In the genomic region with DNA sequence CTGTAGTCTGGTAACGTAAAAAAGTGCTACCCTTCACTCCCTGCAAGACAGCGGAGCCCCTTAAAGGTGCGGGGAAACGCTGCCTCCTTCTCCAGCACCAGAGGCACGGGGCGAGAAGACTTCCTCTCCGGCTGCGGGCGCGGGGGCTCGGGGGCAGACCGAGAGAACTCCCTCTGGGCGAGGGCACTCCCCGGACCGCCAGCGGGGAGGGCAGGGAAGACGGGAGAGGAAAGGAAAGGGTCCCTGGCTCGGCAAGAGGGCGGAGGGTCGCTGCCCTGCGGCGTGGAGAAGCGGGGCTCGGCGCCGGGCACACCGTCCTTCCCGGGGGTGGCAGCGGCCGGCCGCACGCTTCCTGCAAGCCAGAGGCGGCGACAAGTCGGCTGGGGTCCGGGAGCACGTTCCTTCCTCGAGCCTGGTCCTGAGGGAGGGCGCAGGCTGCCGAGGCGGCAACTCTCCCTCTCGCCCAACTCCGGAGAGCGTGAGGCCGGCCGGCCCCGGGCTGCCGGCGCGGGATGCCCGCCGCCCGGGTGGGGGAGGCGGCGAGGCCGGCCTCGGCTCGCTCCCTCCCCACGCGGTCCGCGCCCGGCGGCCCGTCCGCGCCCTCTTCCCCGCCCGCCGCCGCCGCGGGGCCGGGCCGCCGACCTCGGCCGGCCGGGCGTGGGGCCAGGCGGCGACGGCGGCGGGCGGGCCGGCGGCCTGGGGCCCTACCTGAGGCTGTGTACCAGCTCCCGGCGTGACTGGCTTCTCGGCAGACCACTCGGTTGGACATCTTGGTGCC, we compare ENCODE assay signal across 1 cellular context.
TF ChIP-seq lines count a peak whose summit lies in the region.

No MANE protein-coding gene starts in this region.

TF ChIP-seq in K562, 482 proteins besides CTCF, POLR2A, EP300 and RAD21 (continued from another document):
- TF ChIP-seq, protein P1, sequence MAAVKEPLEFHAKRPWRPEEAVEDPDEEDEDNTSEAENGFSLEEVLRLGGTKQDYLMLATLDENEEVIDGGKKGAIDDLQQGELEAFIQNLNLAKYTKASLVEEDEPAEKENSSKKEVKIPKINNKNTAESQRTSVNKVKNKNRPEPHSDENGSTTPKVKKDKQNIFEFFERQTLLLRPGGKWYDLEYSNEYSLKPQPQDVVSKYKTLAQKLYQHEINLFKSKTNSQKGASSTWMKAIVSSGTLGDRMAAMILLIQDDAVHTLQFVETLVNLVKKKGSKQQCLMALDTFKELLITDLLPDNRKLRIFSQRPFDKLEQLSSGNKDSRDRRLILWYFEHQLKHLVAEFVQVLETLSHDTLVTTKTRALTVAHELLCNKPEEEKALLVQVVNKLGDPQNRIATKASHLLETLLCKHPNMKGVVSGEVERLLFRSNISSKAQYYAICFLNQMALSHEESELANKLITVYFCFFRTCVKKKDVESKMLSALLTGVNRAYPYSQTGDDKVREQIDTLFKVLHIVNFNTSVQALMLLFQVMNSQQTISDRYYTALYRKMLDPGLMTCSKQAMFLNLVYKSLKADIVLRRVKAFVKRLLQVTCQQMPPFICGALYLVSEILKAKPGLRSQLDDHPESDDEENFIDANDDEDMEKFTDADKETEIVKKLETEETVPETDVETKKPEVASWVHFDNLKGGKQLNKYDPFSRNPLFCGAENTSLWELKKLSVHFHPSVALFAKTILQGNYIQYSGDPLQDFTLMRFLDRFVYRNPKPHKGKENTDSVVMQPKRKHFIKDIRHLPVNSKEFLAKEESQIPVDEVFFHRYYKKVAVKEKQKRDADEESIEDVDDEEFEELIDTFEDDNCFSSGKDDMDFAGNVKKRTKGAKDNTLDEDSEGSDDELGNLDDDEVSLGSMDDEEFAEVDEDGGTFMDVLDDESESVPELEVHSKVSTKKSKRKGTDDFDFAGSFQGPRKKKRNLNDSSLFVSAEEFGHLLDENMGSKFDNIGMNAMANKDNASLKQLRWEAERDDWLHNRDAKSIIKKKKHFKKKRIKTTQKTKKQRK (IDR thresholded peaks at IDR 0.05; ENCODE audit: borderline replicate concordance, low read depth, low read length), result no peak
- TF ChIP-seq TOE1 (IDR thresholded peaks at IDR 0.05; ENCODE audit: borderline replicate concordance), result no peak
- no peak for TF ChIP-seq TOE1 (CRISPR knock-in tag; IDR thresholded peaks at IDR 0.05; ENCODE audit: borderline replicate concordance, low read depth)
- TF ChIP-seq SMAD3 (CRISPR knock-in tag; conservative IDR thresholded peaks at IDR 0.05), result no peak
- no peak for TF ChIP-seq ZNF175 (CRISPR knock-in tag; IDR thresholded peaks at IDR 0.05; ENCODE audit: low read depth)
- no peak for TF ChIP-seq ZNF174 (CRISPR knock-in tag; IDR thresholded peaks at IDR 0.05)
- no peak for TF ChIP-seq ZNF347 (CRISPR knock-in tag; IDR thresholded peaks at IDR 0.05; ENCODE audit: low read depth)
- no peak for TF ChIP-seq REST (CRISPR knock-in tag; IDR thresholded peaks at IDR 0.05; ENCODE audit: low read depth)
- TF ChIP-seq ZNF311 (CRISPR knock-in tag; IDR thresholded peaks at IDR 0.05), result no peak
- no peak for TF ChIP-seq ZC3H4 (CRISPR knock-in tag; IDR thresholded peaks at IDR 0.05; ENCODE audit: borderline replicate concordance)
- TF ChIP-seq MXD1 (CRISPR knock-in tag; IDR thresholded peaks at IDR 0.05; ENCODE audit: borderline replicate concordance, poor library complexity, severe bottlenecking), result no peak
- no peak for TF ChIP-seq PCBP1 (IDR thresholded peaks at IDR 0.05; ENCODE audit: low read depth, low read length, poor library complexity, severe bottlenecking)
- no peak for TF ChIP-seq ZNF274 (IDR thresholded peaks at IDR 0.05; ENCODE audit: borderline replicate concordance, low read depth, low read length)
- no peak for TF ChIP-seq CREM (IDR thresholded peaks at IDR 0.05; ENCODE audit: low read depth)
- no peak for TF ChIP-seq PHF21A (IDR thresholded peaks at IDR 0.05; ENCODE audit: borderline replicate concordance, low read depth)
- 0 out of 2 replicates have a peak, but pooled peaks have one; percentile 19 for TF ChIP-seq ZBTB9 (CRISPR knock-in tag; IDR thresholded peaks at IDR 0.05)
- no peak for TF ChIP-seq ZNF239 (CRISPR knock-in tag; IDR thresholded peaks at IDR 0.05)
- TF ChIP-seq BCOR (IDR thresholded peaks at IDR 0.05), result 0 out of 2 replicates have a peak, but pooled peaks have one; percentile 10
- no peak for TF ChIP-seq MTA2 (IDR thresholded peaks at IDR 0.05; ENCODE audit: low read depth)
- TF ChIP-seq, protein P2, sequence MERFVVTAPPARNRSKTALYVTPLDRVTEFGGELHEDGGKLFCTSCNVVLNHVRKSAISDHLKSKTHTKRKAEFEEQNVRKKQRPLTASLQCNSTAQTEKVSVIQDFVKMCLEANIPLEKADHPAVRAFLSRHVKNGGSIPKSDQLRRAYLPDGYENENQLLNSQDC (CRISPR knock-in tag; IDR thresholded peaks at IDR 0.05), result no peak
- TF ChIP-seq, protein P3, sequence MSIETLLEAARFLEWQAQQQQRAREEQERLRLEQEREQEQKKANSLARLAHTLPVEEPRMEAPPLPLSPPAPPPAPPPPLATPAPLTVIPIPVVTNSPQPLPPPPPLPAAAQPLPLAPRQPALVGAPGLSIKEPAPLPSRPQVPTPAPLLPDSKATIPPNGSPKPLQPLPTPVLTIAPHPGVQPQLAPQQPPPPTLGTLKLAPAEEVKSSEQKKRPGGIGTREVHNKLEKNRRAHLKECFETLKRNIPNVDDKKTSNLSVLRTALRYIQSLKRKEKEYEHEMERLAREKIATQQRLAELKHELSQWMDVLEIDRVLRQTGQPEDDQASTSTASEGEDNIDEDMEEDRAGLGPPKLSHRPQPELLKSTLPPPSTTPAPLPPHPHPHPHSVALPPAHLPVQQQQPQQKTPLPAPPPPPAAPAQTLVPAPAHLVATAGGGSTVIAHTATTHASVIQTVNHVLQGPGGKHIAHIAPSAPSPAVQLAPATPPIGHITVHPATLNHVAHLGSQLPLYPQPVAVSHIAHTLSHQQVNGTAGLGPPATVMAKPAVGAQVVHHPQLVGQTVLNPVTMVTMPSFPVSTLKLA (conservative IDR thresholded peaks at IDR 0.05), result no peak
- TF ChIP-seq, protein P4, sequence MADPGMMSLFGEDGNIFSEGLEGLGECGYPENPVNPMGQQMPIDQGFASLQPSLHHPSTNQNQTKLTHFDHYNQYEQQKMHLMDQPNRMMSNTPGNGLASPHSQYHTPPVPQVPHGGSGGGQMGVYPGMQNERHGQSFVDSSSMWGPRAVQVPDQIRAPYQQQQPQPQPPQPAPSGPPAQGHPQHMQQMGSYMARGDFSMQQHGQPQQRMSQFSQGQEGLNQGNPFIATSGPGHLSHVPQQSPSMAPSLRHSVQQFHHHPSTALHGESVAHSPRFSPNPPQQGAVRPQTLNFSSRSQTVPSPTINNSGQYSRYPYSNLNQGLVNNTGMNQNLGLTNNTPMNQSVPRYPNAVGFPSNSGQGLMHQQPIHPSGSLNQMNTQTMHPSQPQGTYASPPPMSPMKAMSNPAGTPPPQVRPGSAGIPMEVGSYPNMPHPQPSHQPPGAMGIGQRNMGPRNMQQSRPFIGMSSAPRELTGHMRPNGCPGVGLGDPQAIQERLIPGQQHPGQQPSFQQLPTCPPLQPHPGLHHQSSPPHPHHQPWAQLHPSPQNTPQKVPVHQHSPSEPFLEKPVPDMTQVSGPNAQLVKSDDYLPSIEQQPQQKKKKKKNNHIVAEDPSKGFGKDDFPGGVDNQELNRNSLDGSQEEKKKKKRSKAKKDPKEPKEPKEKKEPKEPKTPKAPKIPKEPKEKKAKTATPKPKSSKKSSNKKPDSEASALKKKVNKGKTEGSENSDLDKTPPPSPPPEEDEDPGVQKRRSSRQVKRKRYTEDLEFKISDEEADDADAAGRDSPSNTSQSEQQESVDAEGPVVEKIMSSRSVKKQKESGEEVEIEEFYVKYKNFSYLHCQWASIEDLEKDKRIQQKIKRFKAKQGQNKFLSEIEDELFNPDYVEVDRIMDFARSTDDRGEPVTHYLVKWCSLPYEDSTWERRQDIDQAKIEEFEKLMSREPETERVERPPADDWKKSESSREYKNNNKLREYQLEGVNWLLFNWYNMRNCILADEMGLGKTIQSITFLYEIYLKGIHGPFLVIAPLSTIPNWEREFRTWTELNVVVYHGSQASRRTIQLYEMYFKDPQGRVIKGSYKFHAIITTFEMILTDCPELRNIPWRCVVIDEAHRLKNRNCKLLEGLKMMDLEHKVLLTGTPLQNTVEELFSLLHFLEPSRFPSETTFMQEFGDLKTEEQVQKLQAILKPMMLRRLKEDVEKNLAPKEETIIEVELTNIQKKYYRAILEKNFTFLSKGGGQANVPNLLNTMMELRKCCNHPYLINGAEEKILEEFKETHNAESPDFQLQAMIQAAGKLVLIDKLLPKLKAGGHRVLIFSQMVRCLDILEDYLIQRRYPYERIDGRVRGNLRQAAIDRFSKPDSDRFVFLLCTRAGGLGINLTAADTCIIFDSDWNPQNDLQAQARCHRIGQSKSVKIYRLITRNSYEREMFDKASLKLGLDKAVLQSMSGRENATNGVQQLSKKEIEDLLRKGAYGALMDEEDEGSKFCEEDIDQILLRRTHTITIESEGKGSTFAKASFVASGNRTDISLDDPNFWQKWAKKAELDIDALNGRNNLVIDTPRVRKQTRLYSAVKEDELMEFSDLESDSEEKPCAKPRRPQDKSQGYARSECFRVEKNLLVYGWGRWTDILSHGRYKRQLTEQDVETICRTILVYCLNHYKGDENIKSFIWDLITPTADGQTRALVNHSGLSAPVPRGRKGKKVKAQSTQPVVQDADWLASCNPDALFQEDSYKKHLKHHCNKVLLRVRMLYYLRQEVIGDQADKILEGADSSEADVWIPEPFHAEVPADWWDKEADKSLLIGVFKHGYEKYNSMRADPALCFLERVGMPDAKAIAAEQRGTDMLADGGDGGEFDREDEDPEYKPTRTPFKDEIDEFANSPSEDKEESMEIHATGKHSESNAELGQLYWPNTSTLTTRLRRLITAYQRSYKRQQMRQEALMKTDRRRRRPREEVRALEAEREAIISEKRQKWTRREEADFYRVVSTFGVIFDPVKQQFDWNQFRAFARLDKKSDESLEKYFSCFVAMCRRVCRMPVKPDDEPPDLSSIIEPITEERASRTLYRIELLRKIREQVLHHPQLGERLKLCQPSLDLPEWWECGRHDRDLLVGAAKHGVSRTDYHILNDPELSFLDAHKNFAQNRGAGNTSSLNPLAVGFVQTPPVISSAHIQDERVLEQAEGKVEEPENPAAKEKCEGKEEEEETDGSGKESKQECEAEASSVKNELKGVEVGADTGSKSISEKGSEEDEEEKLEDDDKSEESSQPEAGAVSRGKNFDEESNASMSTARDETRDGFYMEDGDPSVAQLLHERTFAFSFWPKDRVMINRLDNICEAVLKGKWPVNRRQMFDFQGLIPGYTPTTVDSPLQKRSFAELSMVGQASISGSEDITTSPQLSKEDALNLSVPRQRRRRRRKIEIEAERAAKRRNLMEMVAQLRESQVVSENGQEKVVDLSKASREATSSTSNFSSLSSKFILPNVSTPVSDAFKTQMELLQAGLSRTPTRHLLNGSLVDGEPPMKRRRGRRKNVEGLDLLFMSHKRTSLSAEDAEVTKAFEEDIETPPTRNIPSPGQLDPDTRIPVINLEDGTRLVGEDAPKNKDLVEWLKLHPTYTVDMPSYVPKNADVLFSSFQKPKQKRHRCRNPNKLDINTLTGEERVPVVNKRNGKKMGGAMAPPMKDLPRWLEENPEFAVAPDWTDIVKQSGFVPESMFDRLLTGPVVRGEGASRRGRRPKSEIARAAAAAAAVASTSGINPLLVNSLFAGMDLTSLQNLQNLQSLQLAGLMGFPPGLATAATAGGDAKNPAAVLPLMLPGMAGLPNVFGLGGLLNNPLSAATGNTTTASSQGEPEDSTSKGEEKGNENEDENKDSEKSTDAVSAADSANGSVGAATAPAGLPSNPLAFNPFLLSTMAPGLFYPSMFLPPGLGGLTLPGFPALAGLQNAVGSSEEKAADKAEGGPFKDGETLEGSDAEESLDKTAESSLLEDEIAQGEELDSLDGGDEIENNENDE (IDR thresholded peaks at IDR 0.05; ENCODE audit: low read depth, low read length), result no peak
- TF ChIP-seq KAT7 (CRISPR knock-in tag; IDR thresholded peaks at IDR 0.05; ENCODE audit: borderline replicate concordance), result peak; percentile 51; the same call in 1 of the 2 replicates
- TF ChIP-seq SMARCA5 (IDR thresholded peaks at IDR 0.05), result no peak
- no peak for TF ChIP-seq ZNF589 (CRISPR knock-in tag; IDR thresholded peaks at IDR 0.05; ENCODE audit: low read depth)
